3 cellular contexts compared by ENCODE assay signal in the genomic region with DNA sequence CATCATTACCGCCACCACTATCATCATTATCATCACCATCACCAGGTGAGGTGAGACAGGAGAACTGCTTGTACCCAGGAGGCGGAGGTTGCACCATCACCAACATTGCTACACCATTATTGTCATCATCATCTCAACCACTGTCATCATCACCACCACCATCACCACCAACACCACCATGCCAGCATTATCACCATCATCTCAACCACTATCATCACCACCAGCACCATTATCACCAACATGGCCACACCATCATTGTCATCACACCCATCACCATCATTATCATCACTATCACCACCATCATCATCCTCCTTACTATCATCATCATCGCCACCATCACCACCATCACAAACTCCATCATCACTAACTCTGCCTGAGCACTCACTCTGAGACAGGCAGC.
TF ChIP-seq lines count a peak whose summit lies in the region.

No MANE protein-coding gene starts in this region.

TF ChIP-seq in HepG2, 621 proteins besides CTCF, POLR2A, EP300 and RAD21 (continues in another document):
- TF ChIP-seq, protein P1, sequence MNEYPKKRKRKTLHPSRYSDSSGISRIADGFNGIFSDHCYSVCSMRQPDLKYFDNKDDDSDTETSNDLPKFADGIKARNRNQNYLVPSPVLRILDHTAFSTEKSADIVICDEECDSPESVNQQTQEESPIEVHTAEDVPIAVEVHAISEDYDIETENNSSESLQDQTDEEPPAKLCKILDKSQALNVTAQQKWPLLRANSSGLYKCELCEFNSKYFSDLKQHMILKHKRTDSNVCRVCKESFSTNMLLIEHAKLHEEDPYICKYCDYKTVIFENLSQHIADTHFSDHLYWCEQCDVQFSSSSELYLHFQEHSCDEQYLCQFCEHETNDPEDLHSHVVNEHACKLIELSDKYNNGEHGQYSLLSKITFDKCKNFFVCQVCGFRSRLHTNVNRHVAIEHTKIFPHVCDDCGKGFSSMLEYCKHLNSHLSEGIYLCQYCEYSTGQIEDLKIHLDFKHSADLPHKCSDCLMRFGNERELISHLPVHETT (CRISPR knock-in tag; conservative IDR thresholded peaks at IDR 0.05) = no peak
- TF ChIP-seq ZNF619 (CRISPR knock-in tag; IDR thresholded peaks at IDR 0.05) (no peak), JUND (CRISPR knock-in tag; IDR thresholded peaks at IDR 0.05) (no peak), ZNF768 (CRISPR knock-in tag; IDR thresholded peaks at IDR 0.05) (no peak), ZNF543 (CRISPR knock-in tag; IDR thresholded peaks at IDR 0.05) (no peak), KDM6A (CRISPR knock-in tag; IDR thresholded peaks at IDR 0.05; ENCODE audit: low read depth) (no peak)
- TF ChIP-seq, protein P2, sequence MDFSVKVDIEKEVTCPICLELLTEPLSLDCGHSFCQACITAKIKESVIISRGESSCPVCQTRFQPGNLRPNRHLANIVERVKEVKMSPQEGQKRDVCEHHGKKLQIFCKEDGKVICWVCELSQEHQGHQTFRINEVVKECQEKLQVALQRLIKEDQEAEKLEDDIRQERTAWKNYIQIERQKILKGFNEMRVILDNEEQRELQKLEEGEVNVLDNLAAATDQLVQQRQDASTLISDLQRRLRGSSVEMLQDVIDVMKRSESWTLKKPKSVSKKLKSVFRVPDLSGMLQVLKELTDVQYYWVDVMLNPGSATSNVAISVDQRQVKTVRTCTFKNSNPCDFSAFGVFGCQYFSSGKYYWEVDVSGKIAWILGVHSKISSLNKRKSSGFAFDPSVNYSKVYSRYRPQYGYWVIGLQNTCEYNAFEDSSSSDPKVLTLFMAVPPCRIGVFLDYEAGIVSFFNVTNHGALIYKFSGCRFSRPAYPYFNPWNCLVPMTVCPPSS (IDR thresholded peaks at IDR 0.05) = 0 out of 2 replicates have a peak, but pooled peaks have one; percentile 43
- TF ChIP-seq, protein P3, sequence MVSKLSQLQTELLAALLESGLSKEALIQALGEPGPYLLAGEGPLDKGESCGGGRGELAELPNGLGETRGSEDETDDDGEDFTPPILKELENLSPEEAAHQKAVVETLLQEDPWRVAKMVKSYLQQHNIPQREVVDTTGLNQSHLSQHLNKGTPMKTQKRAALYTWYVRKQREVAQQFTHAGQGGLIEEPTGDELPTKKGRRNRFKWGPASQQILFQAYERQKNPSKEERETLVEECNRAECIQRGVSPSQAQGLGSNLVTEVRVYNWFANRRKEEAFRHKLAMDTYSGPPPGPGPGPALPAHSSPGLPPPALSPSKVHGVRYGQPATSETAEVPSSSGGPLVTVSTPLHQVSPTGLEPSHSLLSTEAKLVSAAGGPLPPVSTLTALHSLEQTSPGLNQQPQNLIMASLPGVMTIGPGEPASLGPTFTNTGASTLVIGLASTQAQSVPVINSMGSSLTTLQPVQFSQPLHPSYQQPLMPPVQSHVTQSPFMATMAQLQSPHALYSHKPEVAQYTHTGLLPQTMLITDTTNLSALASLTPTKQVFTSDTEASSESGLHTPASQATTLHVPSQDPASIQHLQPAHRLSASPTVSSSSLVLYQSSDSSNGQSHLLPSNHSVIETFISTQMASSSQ (IDR thresholded peaks at IDR 0.05; ENCODE audit: low read depth) = no peak
- TF ChIP-seq, protein P3 (CRISPR knock-in tag; IDR thresholded peaks at IDR 0.05; ENCODE audit: borderline replicate concordance) = no peak

TF ChIP-seq in GM12878, 131 proteins besides CTCF, POLR2A, EP300 and RAD21:
- TF ChIP-seq, protein P4, sequence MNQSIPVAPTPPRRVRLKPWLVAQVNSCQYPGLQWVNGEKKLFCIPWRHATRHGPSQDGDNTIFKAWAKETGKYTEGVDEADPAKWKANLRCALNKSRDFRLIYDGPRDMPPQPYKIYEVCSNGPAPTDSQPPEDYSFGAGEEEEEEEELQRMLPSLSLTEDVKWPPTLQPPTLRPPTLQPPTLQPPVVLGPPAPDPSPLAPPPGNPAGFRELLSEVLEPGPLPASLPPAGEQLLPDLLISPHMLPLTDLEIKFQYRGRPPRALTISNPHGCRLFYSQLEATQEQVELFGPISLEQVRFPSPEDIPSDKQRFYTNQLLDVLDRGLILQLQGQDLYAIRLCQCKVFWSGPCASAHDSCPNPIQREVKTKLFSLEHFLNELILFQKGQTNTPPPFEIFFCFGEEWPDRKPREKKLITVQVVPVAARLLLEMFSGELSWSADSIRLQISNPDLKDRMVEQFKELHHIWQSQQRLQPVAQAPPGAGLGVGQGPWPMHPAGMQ (IDR thresholded peaks at IDR 0.05; ENCODE audit: borderline replicate concordance) = 0 out of 2 replicates have a peak, but pooled peaks have one; percentile 6
- TF ChIP-seq FOXK2 (IDR thresholded peaks at IDR 0.05) (peak; percentile 27; the same call in 1 of the 2 replicates), MTA3 (IDR thresholded peaks at IDR 0.05; ENCODE audit: borderline replicate concordance, low read length) (no peak), CEBPB (IDR thresholded peaks at IDR 0.05; ENCODE audit: borderline replicate concordance in 1 of 2, low read depth in 2 of 2, low read length in 2 of 2) (no peak)

TF ChIP-seq in H1, 55 proteins besides CTCF, POLR2A, EP300 and RAD21:
- TF ChIP-seq BACH1 (IDR thresholded peaks at IDR 0.05; ENCODE audit: low read length) (no peak), RXRA (IDR thresholded peaks at IDR 0.05; ENCODE audit: insufficient read depth, low read depth, low read length) (no peak)
